Comparison of ENCODE assay signal across 1 cellular context in genomic region chr13:114314074-114314912, GRCh38.
A peak's percentile ranks its signal among the peaks of the same experiment; 100 is the strongest.
TF ChIP-seq lines count a peak whose summit lies in the region.

Gene CHAMP1 (plus strand): TSS chr13:114314503. CDS start chr13:114323843, 9,340 bp downstream.

TF ChIP-seq in K562, 482 proteins besides CTCF, POLR2A, EP300 and RAD21 (continued from another document and continues in another):
- no peak for TF ChIP-seq MEF2D (tag; conservative IDR thresholded peaks at IDR 0.05; ENCODE audit: low read depth)
- TF ChIP-seq CHD2 (IDR thresholded peaks at IDR 0.05; ENCODE audit: low read depth, low read length): peak; percentile 52; the same call in 1 of the 2 replicates
- no peak for TF ChIP-seq PURB (CRISPR knock-in tag; IDR thresholded peaks at IDR 0.05; ENCODE audit: low read depth)
- no peak for TF ChIP-seq ZNF407 (IDR thresholded peaks at IDR 0.05; ENCODE audit: low read depth)
- no peak for TF ChIP-seq THRAP3 (IDR thresholded peaks at IDR 0.05; ENCODE audit: borderline replicate concordance)
- peak; percentile 90 for TF ChIP-seq GABPA (tag; conservative IDR thresholded peaks at IDR 0.05; ENCODE audit: low read depth)
- no peak for TF ChIP-seq THAP12 (CRISPR knock-in tag; IDR thresholded peaks at IDR 0.05)
- no peak for TF ChIP-seq TCFL5 (CRISPR knock-in tag; conservative IDR thresholded peaks at IDR 0.05)
- no peak for TF ChIP-seq ZBTB8A (IDR thresholded peaks at IDR 0.05; ENCODE audit: partially characterized antibody)
- TF ChIP-seq PPARD (CRISPR knock-in tag; IDR thresholded peaks at IDR 0.05): no peak
- peak; percentile 80 for TF ChIP-seq MAX (CRISPR knock-in tag; IDR thresholded peaks at IDR 0.05)
- no peak for TF ChIP-seq YBX1 (IDR thresholded peaks at IDR 0.05)
- TF ChIP-seq FIP1L1 (IDR thresholded peaks at IDR 0.05; ENCODE audit: low read depth, low read length, poor library complexity, severe bottlenecking): peak; percentile 77
- TF ChIP-seq SIN3A (IDR thresholded peaks at IDR 0.05; ENCODE audit: borderline replicate concordance in 2 of 2, control insufficient read depth in 1 of 2, low read depth in 2 of 2, low read length in 2 of 2): 0 out of 4 replicates have a peak, but pooled peaks of 1 of the 2 experiments have one; percentile 15
- peak; percentile 26 for TF ChIP-seq NFRKB (IDR thresholded peaks at IDR 0.05; ENCODE audit: low read depth)
- no peak for TF ChIP-seq ZNF561 (CRISPR knock-in tag; conservative IDR thresholded peaks at IDR 0.05)
- TF ChIP-seq ELK1 (CRISPR knock-in tag; IDR thresholded peaks at IDR 0.05): no peak
- TF ChIP-seq ARID4B (CRISPR knock-in tag; IDR thresholded peaks at IDR 0.05): peak; percentile 60; the same call in 1 of the 2 replicates
- peak; percentile 60; the same call in 1 of the 2 replicates for TF ChIP-seq CBX1 (IDR thresholded peaks at IDR 0.05; ENCODE audit: low read depth)
- peak; percentile 82 for TF ChIP-seq SAFB (IDR thresholded peaks at IDR 0.05; ENCODE audit: borderline replicate concordance, low read depth, low read length)
- no peak; the same call in 1 of the 2 replicates for TF ChIP-seq ZNF511 (CRISPR knock-in tag; IDR thresholded peaks at IDR 0.05)
- no peak for TF ChIP-seq ZSCAN32 (CRISPR knock-in tag; IDR thresholded peaks at IDR 0.05)
- TF ChIP-seq RB1 (IDR thresholded peaks at IDR 0.05; ENCODE audit: low read depth): peak; percentile 84
- peak; percentile 99 for TF ChIP-seq BHLHE40 (IDR thresholded peaks at IDR 0.05; ENCODE audit: low read length)
- TF ChIP-seq TBL1XR1 (IDR thresholded peaks at IDR 0.05; ENCODE audit: low read length in 2 of 2): peak in 1 of 2 experiments; percentile 51; a peak in 1 of 4 replicates
- TF ChIP-seq POLR2H (tag; IDR thresholded peaks at IDR 0.05; ENCODE audit: low read depth): peak; percentile 86
- TF ChIP-seq FOXK2 (conservative IDR thresholded peaks at IDR 0.05 in 1 of 2, IDR thresholded peaks at IDR 0.05 in 1 of 2; ENCODE audit: low read depth in 2 of 2): no peak
- no peak for TF ChIP-seq BACH1 (tag; IDR thresholded peaks at IDR 0.05)
- TF ChIP-seq SREBF2 (CRISPR knock-in tag; IDR thresholded peaks at IDR 0.05): no peak
- no peak for TF ChIP-seq PTBP1 (IDR thresholded peaks at IDR 0.05; ENCODE audit: low read depth, low read length)
- no peak for TF ChIP-seq BCL6 (CRISPR knock-in tag; IDR thresholded peaks at IDR 0.05)
- peak; percentile 84 for TF ChIP-seq GMEB1 (CRISPR knock-in tag; IDR thresholded peaks at IDR 0.05)
- TF ChIP-seq TCF7 (IDR thresholded peaks at IDR 0.05; ENCODE audit: borderline replicate concordance): peak; percentile 39; the same call in 1 of the 2 replicates
- no peak for TF ChIP-seq BRD4 (IDR thresholded peaks at IDR 0.05)
- no peak for TF ChIP-seq CBX5 (IDR thresholded peaks at IDR 0.05; ENCODE audit: borderline replicate concordance, low read depth)
- no peak for TF ChIP-seq GTF2B (IDR thresholded peaks at IDR 0.05; ENCODE audit: extremely low read depth, insufficient read length)
- TF ChIP-seq ETV1 (tag; conservative IDR thresholded peaks at IDR 0.05; ENCODE audit: low read depth): 0 out of 2 replicates have a peak, but pooled peaks have one; percentile 27
- no peak for TF ChIP-seq GTF3C2 (IDR thresholded peaks at IDR 0.05; ENCODE audit: borderline replicate concordance, extremely low read depth, insufficient read length)
